Comparison of ENCODE assay signal across 9 cellular contexts in the genomic region with DNA sequence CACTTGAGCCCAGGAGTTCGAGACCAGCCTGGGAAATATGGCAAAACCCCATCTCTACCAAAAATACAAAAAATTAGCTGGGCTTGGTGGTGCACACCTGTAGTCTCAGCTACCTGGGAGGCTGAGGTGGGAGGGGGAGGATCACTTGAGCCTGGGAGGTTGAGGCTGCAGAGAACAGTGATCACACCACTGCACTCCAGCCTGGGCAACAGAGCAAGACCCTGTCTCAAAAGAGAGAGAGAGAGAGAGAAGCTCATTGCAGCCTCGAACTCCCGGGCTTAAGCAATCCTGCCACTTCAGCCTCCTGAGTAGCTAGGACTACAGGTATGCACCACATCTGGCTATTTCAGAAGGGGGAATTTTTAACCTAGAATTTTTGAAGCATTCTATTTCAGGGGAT. TPM values are rescaled to one million over a fixed set of nuclear protein-coding genes. Genes with fewer than 3 reads are reported as not detected.
DNase-seq lines count a peak whose midpoint lies in the region; ATAC-seq and TF ChIP-seq lines count a peak whose summit lies in the region.
"Not testable (repeated sequence)": the region's sequence is repeated elsewhere in the genome, so short reads cannot be mapped to it uniquely, and the experiment has no call there.
"Had no signal": no experiment of that assay in that cellular context is flagged by ENCODE, and none has a peak within 500 bp of the region (broad histone marks: within the 10 kb centered on the region; RNA-seq: fewer than 3 reads in every experiment).

No MANE protein-coding gene starts in this region.

- H3K9me3 ChIP-seq in H9 (ENCODE audit: control insufficient read depth, low read depth, low read length); PC-3 (ENCODE audit: low read length); mucosa of rectum (ENCODE audit: control insufficient read depth in 2 of 2, low read length in 2 of 2): not testable (repeated sequence)

- not testable (repeated sequence) for H2BK12ac ChIP-seq in H9 (ENCODE audit: insufficient read length, low read depth, low read length)

- H2AFZ ChIP-seq in H9 (ENCODE audit: low read length), result not testable (repeated sequence)
- H2AFZ ChIP-seq in PC-3 (ENCODE audit: low read length), result 0 out of 2 replicates have a peak overlapping the region, but pooled peaks have one; percentile 21

- H3K27ac ChIP-seq in 22Rv1 (peak overlapping the region; percentile 100), PC-3 (ENCODE audit: low read length) (peak overlapping the region; percentile 17; the same call in 1 of the 2 replicates), mucosa of rectum (ENCODE audit: low read depth in 2 of 2, low read length in 2 of 2) (peak overlapping the region; percentile 32 to 58)
- H3K27ac ChIP-seq in H9 (ENCODE audit: insufficient read length, low read depth, low read length), result not testable (repeated sequence)

- CTCF ChIA-PET in PC-3 (lab: Charles Lee) (interaction anchor here (0.8 kb wide), 1 partner anchor 38 kb away, joined by 5 read pairs; no protein-coding TSS in a partner anchor), WTC11 (lab: Charles Lee) (interaction anchor here (10.9 kb wide), 1 partner anchor 41 kb away, joined by 218 read pairs; no protein-coding TSS in a partner anchor)

- H4K8ac ChIP-seq in H9 (replicated peaks; ENCODE audit: insufficient read length, low read depth, low read length), result not testable (repeated sequence)

- DNase-seq in H9 (peak; percentile 3), cardiac septum (ENCODE audit: low spot score) (peak; percentile 15)
- not testable (repeated sequence) for DNase-seq in PC-3; WTC11 (ENCODE audit: low spot score)

- H4K5ac ChIP-seq in H9 (ENCODE audit: insufficient read length, low read depth, low read length), result not testable (repeated sequence)

- not testable (repeated sequence) for H3K4me1 ChIP-seq in H9 (ENCODE audit: insufficient read depth, low read length); mucosa of rectum (ENCODE audit: control insufficient read depth in 2 of 2, insufficient read depth in 2 of 2, low read length in 2 of 2)
- peaks cover 31% of the 10 kb centered on the region for H3K4me1 ChIP-seq in PC-3 (ENCODE audit: insufficient read depth, low read length)

- not testable (repeated sequence) for TF ChIP-seq CTCF in 22Rv1 (IDR thresholded peaks at IDR 0.05); H9 (conservative IDR thresholded peaks at IDR 0.05); PC-3 (conservative IDR thresholded peaks at IDR 0.05; ENCODE audit: low read depth, low read length); WTC11 (IDR thresholded peaks at IDR 0.05)

- not testable (repeated sequence) for H3K9me3 Mint-ChIP-seq in H9, WTC11

- not testable (repeated sequence) for H3K36me3 Mint-ChIP-seq in H9 (ENCODE audit: insufficient read depth in 1 of 3, low read depth in 3 of 3); WTC11

- not testable (repeated sequence) for H3K36me3 ChIP-seq in PC-3 (ENCODE audit: low read depth, low read length); mucosa of rectum (ENCODE audit: control insufficient read depth in 2 of 2, insufficient read depth in 2 of 2, low read length in 2 of 2)

- not testable (repeated sequence) for H4K91ac ChIP-seq in H9 (ENCODE audit: insufficient read length, low read depth, low read length)

- H4K20me1 ChIP-seq in H9 (ENCODE audit: control insufficient read depth, insufficient read depth, insufficient read length); PC-3 (ENCODE audit: low read length): not testable (repeated sequence)

- H3K27me3 ChIP-seq in H9 (ENCODE audit: insufficient read depth, low read length) (peaks cover 49% of the 10 kb centered on the region), mucosa of rectum (ENCODE audit: control insufficient read depth in 2 of 2, insufficient read depth in 2 of 2, low read length in 2 of 2) (peaks cover 16 to 25% of the 10 kb centered on the region in 2 donors)
- not testable (repeated sequence) for H3K27me3 ChIP-seq in PC-3 (ENCODE audit: low read length)

- H3K4ac ChIP-seq in H9 (ENCODE audit: low read depth, low read length), result not testable (repeated sequence)

- H3K56ac ChIP-seq in H9 (ENCODE audit: insufficient read length, low read depth, low read length), result not testable (repeated sequence)

- H3K4me3 Mint-ChIP-seq in H9, WTC11: not testable (repeated sequence)

- WGBS in H9 (ENCODE audit: extremely low coverage, insufficient read length, low lambda C conversion rate), result no CpG with 5 or more reads among the region's 3 CpGs

- not testable (repeated sequence) for H3T11ph ChIP-seq in H9 (ENCODE audit: low read length)

- not testable (repeated sequence) for H3K14ac ChIP-seq in H9 (ENCODE audit: insufficient read depth, low read length)

- not testable (repeated sequence) for H3K9ac ChIP-seq in H9 (ENCODE audit: extremely low read depth, insufficient read length, low read length); mucosa of rectum (ENCODE audit: low read depth in 1 of 2, low read length in 2 of 2)
- peak overlapping the region; percentile 90; the same call in 1 of the 2 replicates for H3K9ac ChIP-seq in PC-3 (ENCODE audit: low read length)

- not testable (repeated sequence) for H2BK15ac ChIP-seq in H9 (ENCODE audit: low read depth, low read length)

- POLR2A ChIA-PET in PC-3 (lab: Charles Lee; ENCODE audit: unreplicated experiment), result interaction anchor here (0.6 to 1.4 kb wide), 3 partner anchors 40 to 78 kb away, joined by 3 to 7 read pairs (median 4); no protein-coding TSS in a partner anchor
- POLR2A ChIA-PET in WTC11 (lab: Charles Lee), result not testable (repeated sequence)

- H3K4me3 ChIP-seq in PC-3 (ENCODE audit: low read length); mucosa of rectum (ENCODE audit: low read length in 2 of 2): not testable (repeated sequence)

- not testable (repeated sequence) for H3K4me2 ChIP-seq in H9 (ENCODE audit: insufficient read depth, insufficient read length, low read length)
- H3K4me2 ChIP-seq in PC-3 (ENCODE audit: low read length), result peak overlapping the region; percentile 45

- not testable (repeated sequence) for H3K9me2 ChIP-seq in PC-3 (replicated peaks; ENCODE audit: low read length)

- H2BK20ac ChIP-seq in H9 (ENCODE audit: low read depth, low read length, poor library complexity, severe bottlenecking), result not testable (repeated sequence)

- not testable (repeated sequence) for H3K79me1 ChIP-seq in H9 (ENCODE audit: insufficient read depth, low read depth, low read length, poor library complexity, severe bottlenecking)

- intact Hi-C loops in PC-3 (cut with micrococcal nuclease); cardiac septum (cut with DNase I): not testable (repeated sequence)

- not testable (repeated sequence) for H2AK5ac ChIP-seq in H9 (ENCODE audit: insufficient read length, low read length)

- not testable (repeated sequence) for H3K23ac ChIP-seq in H9 (ENCODE audit: insufficient read length, low read depth, low read length)

- not testable (repeated sequence) for H3F3A ChIP-seq in PC-3 (ENCODE audit: low read length, unreplicated experiment)

- ATAC-seq in PC-3, WTC11: not testable (repeated sequence)

- H3K27me3 Mint-ChIP-seq in H9 (ENCODE audit: low read depth) (peaks cover 100% of the 10 kb centered on the region), WTC11 (ENCODE audit: low read depth) (peaks cover 96% of the 10 kb centered on the region)

- H2BK5ac ChIP-seq in H9 (ENCODE audit: insufficient read length, low read length), result not testable (repeated sequence)

- not testable (repeated sequence) for H3K18ac ChIP-seq in H9 (ENCODE audit: insufficient read length, low read depth, low read length)

- not testable (repeated sequence) for H3K23me2 ChIP-seq in H9 (ENCODE audit: insufficient read length, low read depth, low read length, poor library complexity, severe bottlenecking)

- not testable (repeated sequence) for H2BK120ac ChIP-seq in H9 (ENCODE audit: low read depth, low read length, poor library complexity, severe bottlenecking)

- not testable (repeated sequence) for BruUV-seq in PC-3 (replicated peaks; lab: Mats Ljungman, UMichigan)

- not testable (repeated sequence) for H3K79me2 ChIP-seq in H9 (ENCODE audit: insufficient read depth, low read length)
- peaks cover 58% of the 10 kb centered on the region for H3K79me2 ChIP-seq in PC-3 (ENCODE audit: low read length)

- not testable (repeated sequence) for H3K27ac Mint-ChIP-seq in H9, WTC11

- peaks cover 27 to 32% of the 10 kb centered on the region in 2 experiments for H3K4me1 Mint-ChIP-seq in H9
- peaks cover 35% of the 10 kb centered on the region for H3K4me1 Mint-ChIP-seq in WTC11

TF ChIP-seq in WTC11, 78 proteins besides CTCF, POLR2A, EP300 and RAD21:
- TF ChIP-seq ZNF121 (CRISPR knock-in tag; IDR thresholded peaks at IDR 0.05), result peak; percentile 93

RNA-seq across cellular contexts. Expression of a gene that starts 5.8 kb away (rescaled TPM):
- total RNA-seq in H9 (2021) (not detected in 2 replicates), PC-3 (2014; rRNA removed) (33.5 and 44.4 TPM in 2 replicates), WTC11 (2021) (35.2 to 60.8 TPM (median 37.9 TPM) in 3 replicates), cardiac septum (not detected)
- total RNA-seq: Caco-2; CD4-positive, CD25-positive, alpha-beta regulatory T cell; CD8-positive, alpha-beta T cell had no signal

RNA-seq across cellular contexts. Expression of a gene that starts 6.4 kb away (rescaled TPM):
- total RNA-seq in H9 (2021) (not detected in 2 replicates), PC-3 (2014; rRNA removed) (44.1 and 51.4 TPM in 2 replicates), WTC11 (2021) (8.0 to 22.3 TPM (median 9.2 TPM) in 3 replicates), cardiac septum (not detected)
- total RNA-seq: Caco-2; CD4-positive, CD25-positive, alpha-beta regulatory T cell; CD8-positive, alpha-beta T cell had no signal

RNA-seq across cellular contexts. Expression of a gene that starts 12.0 kb away (rescaled TPM):
- total RNA-seq in H9 (2021) (not detected in 2 replicates), PC-3 (2014; rRNA removed) (80.8 and 96.5 TPM in 2 replicates), WTC11 (2021) (1.6 to 2.8 TPM (median 1.7 TPM) in 3 replicates), cardiac septum (0.05 TPM)
- total RNA-seq: CD4-positive, CD25-positive, alpha-beta regulatory T cell; CD8-positive, alpha-beta T cell had no signal

Comparison
In these comparisons a context has a peak if more than half of its experiments do, and no peak if none do; other contexts are left out.
1. RNA of a gene that starts 5.8 kb away (total RNA-seq): 35.2 to 60.8 TPM in WTC11 and 33.5 to 44.4 TPM in PC-3; not detected in H9 and not detected in cardiac septum (single experiment); every median in the first group is over 10 times any median in the second.
2. RNA of a gene that starts 12.0 kb away (total RNA-seq): 80.8 to 96.5 TPM in PC-3; 1.6 to 2.8 TPM in WTC11, 0.05 TPM in cardiac septum (single experiment) and not detected in H9; every median in the first group is over 10 times any median in the second.